ENCODE assay signal across 9 cellular contexts in genomic region chr4:119113033-119113655, GRCh38. TPM values are rescaled to one million over a fixed set of nuclear protein-coding genes. Genes with fewer than 3 reads are reported as not detected.
DNase-seq lines count a peak whose midpoint lies in the region; ATAC-seq and TF ChIP-seq lines count a peak whose summit lies in the region.
"Had no signal": no experiment of that assay in that cellular context is flagged by ENCODE, and none has a peak within 500 bp of the region (broad histone marks: within the 10 kb centered on the region; RNA-seq: fewer than 3 reads in every experiment).

No MANE protein-coding gene starts in this region.

- no peaks in the 10 kb centered on the region for H4K20me1 ChIP-seq in PC-3 (ENCODE audit: low read length)

- TF ChIP-seq CTCF in PC-3 (conservative IDR thresholded peaks at IDR 0.05; ENCODE audit: low read depth, low read length): no peak

- CTCF ChIA-PET in PC-3 (lab: Charles Lee): no interaction called here

- H3K4me3 ChIP-seq in PC-3 (ENCODE audit: low read length): no peak overlapping the region

- intact Hi-C loops in PC-3 (cut with micrococcal nuclease): no loop called here

- peak overlapping the region; percentile 17; the same call in 1 of the 2 replicates for H2AFZ ChIP-seq in PC-3 (ENCODE audit: low read length)

- peaks cover 13% of the 10 kb centered on the region for H3K4me1 ChIP-seq in PC-3 (ENCODE audit: insufficient read depth, low read length)

- DNase-seq in Daoy (ENCODE audit: low read depth) (peak; percentile 51), PC-3 (peak; percentile 88), pulmonary artery endothelial cell (ENCODE audit: low read depth, low spot score) (peak; percentile 84), C1 segment of cervical spinal cord (lab: John Stamatoyannopoulos, UW) (no peak), activated gamma-delta T cell (lab: John Stamatoyannopoulos, UW) (no peak), cerebellar cortex (ENCODE audit: low spot score) (no peak)
- DNase-seq: T1000 had no signal

- H3K4me2 ChIP-seq in PC-3 (ENCODE audit: low read length): peak overlapping the region; percentile 53

- H3F3A ChIP-seq in PC-3 (ENCODE audit: low read length, unreplicated experiment): no peaks in the 10 kb centered on the region

- no peaks in the 10 kb centered on the region for H3K9me3 ChIP-seq in PC-3 (ENCODE audit: low read length)

- H3K9me2 ChIP-seq in PC-3 (replicated peaks; ENCODE audit: low read length): no peaks in the 10 kb centered on the region

- no peaks in the 10 kb centered on the region for H3K79me2 ChIP-seq in PC-3 (ENCODE audit: low read length)

- H3K27ac ChIP-seq in PC-3 (ENCODE audit: low read length): peak overlapping the region; percentile 50

- no peaks in the 10 kb centered on the region for H3K36me3 ChIP-seq in PC-3 (ENCODE audit: low read depth, low read length)

- no TSS peak for BruUV-seq in PC-3 (replicated peaks; lab: Mats Ljungman, UMichigan)

- ATAC-seq in PC-3 (peak; percentile 88), esophagus mucosa (peak; percentile 94)
- ATAC-seq in activated CD4-positive, CD25-positive, alpha-beta regulatory T cell treated with anti-CD3 and anti-CD28 coated beads, Interleukin-2, amount 50 U/mL, for 24 hours: no peak

- H3K27me3 ChIP-seq in PC-3 (ENCODE audit: low read length): no peaks in the 10 kb centered on the region

- H3K9ac ChIP-seq in PC-3 (ENCODE audit: low read length): no peak overlapping the region

- POLR2A ChIA-PET in PC-3 (lab: Charles Lee; ENCODE audit: unreplicated experiment): no interaction called here

RNA-seq across cellular contexts. Expression of gene MYOZ2, which starts 22.5 kb away (rescaled TPM):
- total RNA-seq in Daoy (2014; rRNA removed; shearing (Covaris generic)): not detected in 2 replicates
- total RNA-seq in PC-3 (2014; rRNA removed): not detected in 2 replicates
- total RNA-seq in esophagus mucosa: not detected
- total RNA-seq in pulmonary artery endothelial cell: 0.20 TPM in 1 of 2 replicates, not detected in the other

Comparison
In these comparisons a context has a peak if more than half of its experiments do, and no peak if none do; other contexts are left out.
1. DNase-seq: peak in Daoy (single experiment), PC-3 (single experiment) and pulmonary artery endothelial cell (single experiment); none in C1 segment of cervical spinal cord (0 of 14), activated gamma-delta T cell (single experiment) and cerebellar cortex (single experiment).
2. ATAC-seq: peak in PC-3 (single experiment) and esophagus mucosa (single experiment); none in activated CD4-positive, CD25-positive, alpha-beta regulatory T cell treated with anti-CD3 and anti-CD28 coated beads, Interleukin-2, amount 50 U/mL, for 24 hours (0 of 2).